8 cellular contexts compared by ENCODE assay signal in the genomic region with DNA sequence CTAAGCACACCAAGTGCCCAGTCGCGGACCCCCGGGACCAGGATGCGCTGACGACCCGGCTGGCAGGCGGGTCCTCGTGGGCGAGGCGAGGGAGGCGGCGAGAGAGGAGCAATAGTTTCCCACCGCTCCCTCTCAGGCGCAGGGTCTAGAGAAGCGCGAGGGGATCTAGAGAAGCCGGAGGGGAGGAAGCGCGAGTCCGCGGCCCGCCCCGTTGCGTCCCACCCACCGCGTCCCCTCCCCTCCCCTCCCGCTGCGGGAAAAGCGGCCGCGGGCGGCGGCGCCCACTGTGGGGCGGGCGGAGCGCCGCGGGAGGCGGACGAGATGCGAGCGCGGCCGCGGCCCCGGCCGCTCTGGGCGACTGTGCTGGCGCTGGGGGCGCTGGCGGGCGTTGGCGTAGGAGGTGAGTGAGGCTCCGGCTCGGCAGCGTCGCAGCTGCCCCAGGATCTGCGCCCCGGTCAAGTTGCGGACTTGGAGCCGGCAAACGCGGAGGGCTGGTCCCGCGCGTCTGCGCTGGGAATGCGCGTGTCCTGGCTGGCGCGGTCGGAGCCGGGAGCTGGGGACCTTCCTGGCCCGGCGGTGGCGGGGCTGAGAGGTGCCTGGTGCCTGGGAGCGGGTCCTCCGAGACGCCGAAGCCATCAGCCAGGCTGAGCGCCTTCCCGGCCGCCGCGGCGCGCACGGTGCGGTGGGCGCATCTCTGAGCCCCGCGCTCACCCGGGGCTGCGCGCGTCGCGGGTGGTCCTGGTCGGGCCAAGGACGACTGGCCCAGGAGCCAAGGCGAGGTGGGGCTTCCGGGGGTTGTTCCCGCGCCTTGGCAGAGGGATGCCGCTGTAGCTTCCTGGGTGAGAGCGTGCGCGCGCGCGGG. TPM values are rescaled to one million over a fixed set of nuclear protein-coding genes. Genes with fewer than 3 reads are reported as not detected.
DNase-seq lines count a peak whose midpoint lies in the region; ATAC-seq and TF ChIP-seq lines count a peak whose summit lies in the region.

A gene (plus strand): TSS at position 287 of the 862 bp plus-strand sequence. CDS start 35 bp downstream, at position 322.

- H3K27ac ChIP-seq in GM23338 (ENCODE audit: low read depth) (no peak within 1 kb of the TSS), ascending aorta (peak within 1 kb of the TSS; percentile 92 to 95), iPS DF 6.9 (ENCODE audit: low read length) (no peak within 1 kb of the TSS), gastrocnemius medialis (peak within 1 kb of the TSS; percentile 39 to 71 (median 57))

- peak within 1 kb of the TSS; percentile 94 for H3K4me3 Mint-ChIP-seq in GM23338
- H3K4me3 Mint-ChIP-seq in T-helper 2 cell treated with Interferon-gamma antibody and Interleukin-4, amounts not matched to agents 5 μg/mL and 100 μg/mL, for 36 hours = peak within 1 kb of the TSS; percentile 93

- H3K9ac ChIP-seq in Loucy (ENCODE audit: low read depth, low read length, poor library complexity, severe bottlenecking) = no peak within 1 kb of the TSS

- H3K9me2 ChIP-seq in GM23338 (ENCODE audit: insufficient read depth) (no peaks in the 10 kb centered on the region), Loucy (replicated peaks; ENCODE audit: low read depth, low read length) (no peaks in the 10 kb centered on the region)

- ATAC-seq in GM23338 = peak; percentile 93
- peak; percentile 85 to 89 for ATAC-seq in gastrocnemius medialis

- H3K4me1 Mint-ChIP-seq in GM23338 = peaks cover 32% of the 10 kb centered on the region
- peaks cover 30% of the 10 kb centered on the region for H3K4me1 Mint-ChIP-seq in T-helper 2 cell treated with Interferon-gamma antibody and Interleukin-4, amounts not matched to agents 5 μg/mL and 100 μg/mL, for 36 hours (ENCODE audit: low read depth)

- no CpG with 5 or more reads among the region's 112 CpGs for WGBS in iPS DF 6.9 (ENCODE audit: insufficient coverage, insufficient read length)

- H3K4me3 ChIP-seq in GM23338 (peak within 1 kb of the TSS; percentile 91), Loucy (ENCODE audit: low read length, poor library complexity, severe bottlenecking) (peak within 1 kb of the TSS; percentile 70), ascending aorta (peak within 1 kb of the TSS; percentile 79 to 90), iPS DF 6.9 (ENCODE audit: low read length) (peak within 1 kb of the TSS; percentile 81), gastrocnemius medialis (peak within 1 kb of the TSS; percentile 60 to 76 (median 64))

- DNase-seq in EH (ENCODE audit: low read depth) (peak; percentile 80), GM23338 (ENCODE audit: low spot score) (peak; percentile 90), ascending aorta (ENCODE audit: low spot score in 2 of 2) (peak in 1 of 2 donors; percentile 90), iPS DF 6.9 (ENCODE audit: low read depth, low spot score) (no peak), gastrocnemius medialis (peak; percentile 26 to 39), RKO (ENCODE audit: low spot score) (no peak)
- peak; percentile 58 for DNase-seq in T-helper 2 cell treated with Interferon-gamma antibody and Interleukin-4, amounts not matched to agents 5 μg/mL and 100 μg/mL, for 36 hours (ENCODE audit: low spot score)

- H4K20me1 ChIP-seq in GM23338 (replicated peaks; ENCODE audit: insufficient read depth) (peaks cover 3% of the 10 kb centered on the region), Loucy (ENCODE audit: insufficient read depth, low read length, poor library complexity, severe bottlenecking) (no peaks in the 10 kb centered on the region)

- intact Hi-C loops in ascending aorta (cut with DNase I) (loop anchor here (1.0 to 2.0 kb wide), 3 partner anchors 15 to 26 kb away; no protein-coding TSS in a partner anchor), gastrocnemius medialis (cut with DNase I; ENCODE audit: low total_unique reads) (loop anchor here (5.0 kb wide), 1 partner anchor 64 kb away; no protein-coding TSS in a partner anchor)

- TF ChIP-seq CTCF in GM23338 (conservative IDR thresholded peaks at IDR 0.05; ENCODE audit: low read depth in 2 of 2) = peak in 1 of 2 experiments; percentile 50; a peak in 3 of 4 replicates
- TF ChIP-seq CTCF in Loucy (conservative IDR thresholded peaks at IDR 0.05; ENCODE audit: low read length) = no peak
- TF ChIP-seq CTCF in ascending aorta (IDR thresholded peaks at IDR 0.05) = peak; percentile 41 to 49 (median 45)
- TF ChIP-seq CTCF in gastrocnemius medialis (IDR thresholded peaks at IDR 0.05 in 4 of 5, conservative IDR thresholded peaks at IDR 0.05 in 1 of 5) = peak in 4 of 5 experiments; percentile 11 to 50 (median 40)

- in situ Hi-C loops in gastrocnemius medialis (cut with MboI; ENCODE audit: low sequenced_read_pairs in 4 of 4) = no loop called here

- H3K27me3 Mint-ChIP-seq in GM23338 (ENCODE audit: insufficient read depth, low read depth, poor library complexity) = peaks cover 36% of the 10 kb centered on the region
- peaks cover 70% of the 10 kb centered on the region for H3K27me3 Mint-ChIP-seq in T-helper 2 cell treated with Interferon-gamma antibody and Interleukin-4, amounts not matched to agents 5 μg/mL and 100 μg/mL, for 36 hours (ENCODE audit: low read depth)

- H3K27me3 ChIP-seq in GM23338 (ENCODE audit: insufficient read depth) = peaks cover 68% of the 10 kb centered on the region
- no peaks in the 10 kb centered on the region for H3K27me3 ChIP-seq in Loucy (ENCODE audit: insufficient read depth, low read length, poor library complexity, severe bottlenecking)
- no peaks in the 10 kb centered on the region for H3K27me3 ChIP-seq in ascending aorta
- peaks cover 12% of the 10 kb centered on the region for H3K27me3 ChIP-seq in iPS DF 6.9 (ENCODE audit: control insufficient read depth, insufficient read depth, low read length)
- H3K27me3 ChIP-seq in gastrocnemius medialis = peaks cover 15 to 23% (median 20%) of the 10 kb centered on the region in 3 donors

- no peak within 1 kb of the TSS for H3K27ac Mint-ChIP-seq in GM23338
- H3K27ac Mint-ChIP-seq in T-helper 2 cell treated with Interferon-gamma antibody and Interleukin-4, amounts not matched to agents 5 μg/mL and 100 μg/mL, for 36 hours = no peak within 1 kb of the TSS

- H2AFZ ChIP-seq in GM23338 = peak within 1 kb of the TSS; percentile 100
- H2AFZ ChIP-seq in Loucy (ENCODE audit: low read length) = peak within 1 kb of the TSS; percentile 69; the same call in 1 of the 2 replicates

- H3F3A ChIP-seq in GM23338 (replicated peaks; ENCODE audit: low read depth) (0 out of 2 replicates have a peak, but pooled peaks cover 5% of the 10 kb centered on the region), Loucy (ENCODE audit: low read depth) (no peaks in the 10 kb centered on the region)

- no peaks in the 10 kb centered on the region; the same call in 2 of the 3 replicates for H3K36me3 Mint-ChIP-seq in GM23338 (ENCODE audit: low read depth)
- peaks cover 3% of the 10 kb centered on the region for H3K36me3 Mint-ChIP-seq in T-helper 2 cell treated with Interferon-gamma antibody and Interleukin-4, amounts not matched to agents 5 μg/mL and 100 μg/mL, for 36 hours (ENCODE audit: low read depth)

- H3K9me3 Mint-ChIP-seq in GM23338 = peaks cover 8% of the 10 kb centered on the region
- no peaks in the 10 kb centered on the region for H3K9me3 Mint-ChIP-seq in T-helper 2 cell treated with Interferon-gamma antibody and Interleukin-4, amounts not matched to agents 5 μg/mL and 100 μg/mL, for 36 hours

- peak; percentile 36 to 41 for TF ChIP-seq POLR2A in gastrocnemius medialis (IDR thresholded peaks at IDR 0.05)

- peak within 1 kb of the TSS; percentile 99 for H3K4me2 ChIP-seq in GM23338
- H3K4me2 ChIP-seq in Loucy (ENCODE audit: low read depth, low read length, poor library complexity, severe bottlenecking) = peak within 1 kb of the TSS; percentile 64

- H3K9me3 ChIP-seq in Loucy (ENCODE audit: insufficient read depth, low read depth, low read length) (no peaks in the 10 kb centered on the region), ascending aorta (no peaks in the 10 kb centered on the region), iPS DF 6.9 (ENCODE audit: control insufficient read depth, insufficient read depth, low read length) (no peaks in the 10 kb centered on the region), gastrocnemius medialis (no peaks in the 10 kb centered on the region)

- peaks cover 8% of the 10 kb centered on the region; the same call in 1 of the 2 replicates for H3K4me1 ChIP-seq in GM23338 (ENCODE audit: insufficient read depth)
- H3K4me1 ChIP-seq in Loucy (ENCODE audit: insufficient read depth, low read length, poor library complexity, severe bottlenecking) = peaks cover 14% of the 10 kb centered on the region
- H3K4me1 ChIP-seq in ascending aorta = peaks cover 10 to 38% of the 10 kb centered on the region in 2 donors
- H3K4me1 ChIP-seq in iPS DF 6.9 (ENCODE audit: control insufficient read depth, insufficient read depth, low read length) = no peaks in the 10 kb centered on the region
- H3K4me1 ChIP-seq in gastrocnemius medialis = peaks cover 3 to 6% of the 10 kb centered on the region in 2 donors

- H3K79me2 ChIP-seq in GM23338 (replicated peaks; ENCODE audit: insufficient read depth) (no peaks in the 10 kb centered on the region), Loucy (ENCODE audit: insufficient read depth, low read length) (no peaks in the 10 kb centered on the region)

- H3K36me3 ChIP-seq in GM23338 (ENCODE audit: insufficient read depth) (no peaks in the 10 kb centered on the region), Loucy (ENCODE audit: insufficient read depth, low read length) (no peaks in the 10 kb centered on the region), ascending aorta (no peaks in the 10 kb centered on the region), iPS DF 6.9 (ENCODE audit: control insufficient read depth, insufficient read depth, low read length) (no peaks in the 10 kb centered on the region), gastrocnemius medialis (no peaks in the 10 kb centered on the region)

TF ChIP-seq in GM23338, 12 proteins besides CTCF, POLR2A, EP300 and RAD21 (continues in another document):
- TF ChIP-seq POLR2AphosphoS5 (IDR thresholded peaks at IDR 0.05; ENCODE audit: low read depth) (no peak), JUNB (IDR thresholded peaks at IDR 0.05; ENCODE audit: unreplicated experiment) (no peak)

RNA-seq across cellular contexts. Expression of the gene that starts here (rescaled TPM):
- total RNA-seq in GM23338 (2014; rRNA removed; shearing (Covaris generic)) = 0.52 TPM in 1 of 2 replicates, not detected in the other
- polyA plus RNA-seq in GM23338 (2016; fragmentation: Nextera tagmentation; extraction: Ambion mirVana) = 0.07 TPM in 1 of 2 replicates, not detected in the other
- total RNA-seq in ascending aorta = 71.3 TPM
- total RNA-seq in gastrocnemius medialis = 1 to 10 TPM in 2 of 4 donors, under 1 TPM in 1, not detected in 1; 0.92 to 6.2 (median 1.9) TPM

Comparison
In these comparisons a context has a peak if more than half of its experiments do, and no peak if none do; other contexts are left out.
1. RNA of the gene that starts here (total RNA-seq): 71.3 TPM in ascending aorta (single experiment); 0.92 to 6.2 TPM in gastrocnemius medialis and 0.52 TPM in GM23338; every median in the first group is over 10 times any median in the second.
2. Peak in DNase-seq, ATAC-seq, H3K4me3 ChIP-seq and H3K4me2 ChIP-seq in GM23338; RNA of the gene not detected or under 1 TPM.
3. DNase-seq: peak in EH (single experiment), T-helper 2 cell treated with Interferon-gamma antibody and Interleukin-4, amounts not matched to agents 5 μg/mL and 100 μg/mL, for 36 hours (single experiment) and gastrocnemius medialis (2 of 2); none in iPS DF 6.9 (single experiment) and RKO (single experiment).
4. H3K27ac ChIP-seq: peak in ascending aorta (2 of 2) and gastrocnemius medialis (4 of 4); none in GM23338 (single experiment) and iPS DF 6.9 (single experiment).
5. Peak in every context shown above with its lines, with median percentiles within 50 percentile points of each other: H3K4me3 ChIP-seq.